ENCODE assay signal across 1 cellular context in the genomic region with DNA sequence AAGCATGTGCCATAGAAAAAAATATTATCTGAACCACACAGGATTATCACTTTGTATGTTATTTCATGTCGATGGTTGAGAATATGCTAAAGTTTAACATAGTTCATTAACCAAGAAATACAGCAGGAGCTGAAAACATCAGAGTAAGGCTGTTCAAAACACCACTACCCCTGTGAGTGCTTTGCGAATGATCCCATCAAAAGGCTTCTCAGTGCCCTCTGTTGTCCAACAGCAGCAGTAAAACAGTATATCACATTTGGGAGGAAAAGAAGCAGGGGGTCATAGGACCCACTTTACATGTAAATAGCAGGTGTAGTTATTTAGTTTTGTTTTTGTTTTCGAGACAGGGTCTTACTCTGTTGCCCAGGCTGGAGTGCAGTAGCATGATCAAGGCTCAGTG.
TF ChIP-seq lines count a peak whose summit lies in the region.

No MANE protein-coding gene starts in this region.

TF ChIP-seq in H1, 55 proteins besides CTCF, POLR2A, EP300 and RAD21:
- TF ChIP-seq NANOG (IDR thresholded peaks at IDR 0.05; ENCODE audit: insufficient read depth, low read depth, low read length, poor library complexity, severe bottlenecking) (no peak), SP2 (IDR thresholded peaks at IDR 0.05; ENCODE audit: low read length) (no peak), RXRA (IDR thresholded peaks at IDR 0.05; ENCODE audit: insufficient read depth, low read depth, low read length) (no peak), CEBPB (IDR thresholded peaks at IDR 0.05; ENCODE audit: low read depth, low read length) (no peak), GABPA (IDR thresholded peaks at IDR 0.05; ENCODE audit: borderline replicate concordance, insufficient read depth, low read length) (no peak), SUZ12 (IDR thresholded peaks at IDR 0.05; ENCODE audit: low read length) (no peak), SP1 (IDR thresholded peaks at IDR 0.05; ENCODE audit: low read depth, low read length) (no peak), KDM5A (IDR thresholded peaks at IDR 0.05; ENCODE audit: low read length) (no peak), HDAC6 (IDR thresholded peaks at IDR 0.05; ENCODE audit: low read depth, low read length) (no peak), KDM1A (IDR thresholded peaks at IDR 0.05; ENCODE audit: borderline replicate concordance, low read length) (no peak)
- TF ChIP-seq, protein P1, sequence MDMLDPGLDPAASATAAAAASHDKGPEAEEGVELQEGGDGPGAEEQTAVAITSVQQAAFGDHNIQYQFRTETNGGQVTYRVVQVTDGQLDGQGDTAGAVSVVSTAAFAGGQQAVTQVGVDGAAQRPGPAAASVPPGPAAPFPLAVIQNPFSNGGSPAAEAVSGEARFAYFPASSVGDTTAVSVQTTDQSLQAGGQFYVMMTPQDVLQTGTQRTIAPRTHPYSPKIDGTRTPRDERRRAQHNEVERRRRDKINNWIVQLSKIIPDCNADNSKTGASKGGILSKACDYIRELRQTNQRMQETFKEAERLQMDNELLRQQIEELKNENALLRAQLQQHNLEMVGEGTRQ (IDR thresholded peaks at IDR 0.05; ENCODE audit: low read length), result no peak
TF ChIP-seq in H1: peak in this region for 0.
